Comparison of ENCODE assay signal across 8 cellular contexts in the genomic region with DNA sequence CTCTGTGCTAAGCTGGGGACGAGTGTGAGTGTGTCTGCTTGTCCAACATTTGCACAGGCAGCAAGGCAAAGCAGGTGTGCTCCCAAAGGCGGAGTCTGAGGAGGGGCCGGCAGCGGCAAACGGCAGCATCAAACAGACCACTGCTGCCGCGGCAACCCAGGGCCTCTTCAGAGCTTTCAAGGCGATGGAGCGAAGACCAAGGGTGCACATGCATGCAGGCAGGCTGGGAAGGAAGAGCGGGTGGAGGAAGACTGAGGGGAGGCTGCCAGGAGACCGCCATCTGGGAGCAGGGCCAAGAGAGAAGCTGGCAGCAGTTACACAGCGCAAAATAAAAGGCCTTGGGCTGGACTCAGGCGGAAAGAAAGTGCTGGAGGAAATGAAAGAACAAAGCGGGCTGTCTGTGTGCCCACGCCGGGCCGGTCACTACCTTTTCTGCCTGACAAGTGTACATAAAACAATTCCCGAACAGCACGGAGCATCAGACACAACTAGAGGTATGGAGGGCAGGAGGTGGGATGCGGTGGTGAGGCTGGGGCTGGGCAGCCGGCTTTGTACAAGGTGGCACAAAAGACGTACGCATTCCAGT. TPM values are rescaled to one million over a fixed set of nuclear protein-coding genes. Genes with fewer than 3 reads are reported as not detected.
DNase-seq lines count a peak whose midpoint lies in the region; ATAC-seq and TF ChIP-seq lines count a peak whose summit lies in the region.
"Had no signal": no experiment of that assay in that cellular context is flagged by ENCODE, and none has a peak within 500 bp of the region (broad histone marks: within the 10 kb centered on the region; RNA-seq: fewer than 3 reads in every experiment).

No MANE protein-coding gene starts in this region.

- H3K36me3 ChIP-seq in Loucy (ENCODE audit: insufficient read depth, low read length) (peaks cover 28% of the 10 kb centered on the region; the same call in 1 of the 2 replicates), heart left ventricle (peaks cover 0 to 93% (median 79%) of the 10 kb centered on the region in 9 donors), skeletal muscle satellite cell (ENCODE audit: insufficient read depth, low read length) (peaks cover 59% of the 10 kb centered on the region), HAP-1 (replicated peaks) (peaks cover 38% of the 10 kb centered on the region)

- H3K4me3 Mint-ChIP-seq in activated CD8-positive, alpha-beta T cell treated with anti-CD3 and anti-CD28 coated beads for 36 hours = no peak overlapping the region

- peaks cover 20% of the 10 kb centered on the region for H3K36me3 Mint-ChIP-seq in activated CD8-positive, alpha-beta T cell treated with anti-CD3 and anti-CD28 coated beads for 36 hours (ENCODE audit: low read depth)
- H3K36me3 Mint-ChIP-seq: IgD-negative memory B cell had no signal

- in situ Hi-C loops in HAP-1 (cut with MboI; ENCODE audit: low sequenced_read_pairs) = no loop called here

- TF ChIP-seq CTCF in Loucy (conservative IDR thresholded peaks at IDR 0.05; ENCODE audit: low read length) (no peak), heart left ventricle (IDR thresholded peaks at IDR 0.05) (no peak)
- TF ChIP-seq CTCF in activated CD8-positive, alpha-beta T cell treated with anti-CD3 and anti-CD28 coated beads for 36 hours (IDR thresholded peaks at IDR 0.05) = no peak

- ATAC-seq in activated CD8-positive, alpha-beta T cell treated with anti-CD3 and anti-CD28 coated beads for 36 hours = no peak
- ATAC-seq in heart left ventricle (peak; percentile 21 to 55 (median 36)), GM21526 (IDR thresholded peaks at IDR 0.05; ENCODE audit: low FRiP score, unreplicated experiment) (no peak)

- H3K4me1 Mint-ChIP-seq in activated CD8-positive, alpha-beta T cell treated with anti-CD3 and anti-CD28 coated beads for 36 hours (ENCODE audit: low read depth) = peaks cover 11% of the 10 kb centered on the region

- H3K9ac ChIP-seq in Loucy (ENCODE audit: low read depth, low read length, poor library complexity, severe bottlenecking) = no peak overlapping the region
- H3K9ac ChIP-seq in skeletal muscle satellite cell (ENCODE audit: low read depth, low read length) = peak overlapping the region; percentile 5

- H3K4me3 ChIP-seq in Loucy (ENCODE audit: low read length, poor library complexity, severe bottlenecking) = no peak overlapping the region
- no peak overlapping the region for H3K4me3 ChIP-seq in heart left ventricle
- H3K4me3 ChIP-seq in skeletal muscle satellite cell (ENCODE audit: low read length) = peak overlapping the region; percentile 9
- no peak overlapping the region for H3K4me3 ChIP-seq in HAP-1

- no peaks in the 10 kb centered on the region for H3K27me3 ChIP-seq in Loucy (ENCODE audit: insufficient read depth, low read length, poor library complexity, severe bottlenecking)
- H3K27me3 ChIP-seq in heart left ventricle = no peaks in the 10 kb centered on the region
- no peaks in the 10 kb centered on the region for H3K27me3 ChIP-seq in skeletal muscle satellite cell (ENCODE audit: control insufficient read depth, insufficient read depth, low read length)
- no peaks in the 10 kb centered on the region for H3K27me3 ChIP-seq in HAP-1 (ENCODE audit: low read depth)

- no peak overlapping the region for H2AFZ ChIP-seq in Loucy (ENCODE audit: low read length)

- CTCF ChIA-PET in activated CD8-positive, alpha-beta T cell treated with anti-CD3 and anti-CD28 coated beads for 36 hours (lab: Charles Lee) = interaction anchor here (1.1 to 1.2 kb wide), 2 partner anchors 117 to 210 kb away, joined by 3 read pairs; no protein-coding TSS in a partner anchor

- TF ChIP-seq POLR2A in heart left ventricle (IDR thresholded peaks at IDR 0.05) = no peak

- no peaks in the 10 kb centered on the region for H3K27me3 Mint-ChIP-seq in activated CD8-positive, alpha-beta T cell treated with anti-CD3 and anti-CD28 coated beads for 36 hours
- H3K27me3 Mint-ChIP-seq: IgD-negative memory B cell had no signal

- H4K20me1 ChIP-seq in Loucy (ENCODE audit: insufficient read depth, low read length, poor library complexity, severe bottlenecking) = no peaks in the 10 kb centered on the region

- DNase-seq in activated CD8-positive, alpha-beta T cell treated with anti-CD3 and anti-CD28 coated beads for 36 hours = no peak
- DNase-seq in heart left ventricle (peak in 4 of 5 donors; percentile 68 to 82 (median 74)), mesenteric fat pad (ENCODE audit: low spot score) (no peak), HAP-1 (ENCODE audit: low spot score in 2 of 2) (no peak)

- no peaks in the 10 kb centered on the region for H3K79me2 ChIP-seq in Loucy (ENCODE audit: insufficient read depth, low read length)

- peak overlapping the region; percentile 5 for H3K4me2 ChIP-seq in Loucy (ENCODE audit: low read depth, low read length, poor library complexity, severe bottlenecking)
- H3K4me2 ChIP-seq in skeletal muscle satellite cell (ENCODE audit: low read length) = peak overlapping the region; percentile 62

- H3K27ac Mint-ChIP-seq in activated CD8-positive, alpha-beta T cell treated with anti-CD3 and anti-CD28 coated beads for 36 hours = peak overlapping the region; percentile 6

- 25 to 39% (median 35%) methylated on average over 22 to 23 of the region's 23 CpGs for WGBS in heart left ventricle, 4 donors

- POLR2A ChIA-PET in activated CD8-positive, alpha-beta T cell treated with anti-CD3 and anti-CD28 coated beads for 36 hours (lab: Charles Lee) = interaction anchor here (2.1 kb wide), 1 partner anchor 9 kb away, joined by 6 read pairs; the partner anchor contains the start of gene TIMM22

- peak overlapping the region; percentile 43 to 89 (median 78) for H3K27ac ChIP-seq in heart left ventricle

- intact Hi-C loops in activated CD8-positive, alpha-beta T cell treated with anti-CD3 and anti-CD28 coated beads for 36 hours (cut with micrococcal nuclease) = no loop called here
- intact Hi-C loops in heart left ventricle (cut with DNase I) = loop anchor here in 5 of 10 donors (2.0 to 5.0 kb wide), 6 partner anchors 17 to 52 kb away; no protein-coding TSS in a partner anchor

- H3K9me2 ChIP-seq in Loucy (replicated peaks; ENCODE audit: low read depth, low read length) = no peaks in the 10 kb centered on the region

- no peaks in the 10 kb centered on the region for H3K9me3 Mint-ChIP-seq in activated CD8-positive, alpha-beta T cell treated with anti-CD3 and anti-CD28 coated beads for 36 hours
- H3K9me3 Mint-ChIP-seq: IgD-negative memory B cell had no signal

- H3K4me1 ChIP-seq in Loucy (ENCODE audit: insufficient read depth, low read length, poor library complexity, severe bottlenecking) (peaks cover 4% of the 10 kb centered on the region), heart left ventricle (peaks cover 16 to 95% (median 79%) of the 10 kb centered on the region in 12 donors), skeletal muscle satellite cell (ENCODE audit: control insufficient read depth, insufficient read depth, low read length) (peaks cover 56% of the 10 kb centered on the region), HAP-1 (no peaks in the 10 kb centered on the region)

- no peaks in the 10 kb centered on the region for H3K9me3 ChIP-seq in Loucy (ENCODE audit: insufficient read depth, low read depth, low read length)
- no peaks in the 10 kb centered on the region for H3K9me3 ChIP-seq in heart left ventricle
- no peaks in the 10 kb centered on the region for H3K9me3 ChIP-seq in skeletal muscle satellite cell (replicated peaks; ENCODE audit: low read length)
- no peaks in the 10 kb centered on the region for H3K9me3 ChIP-seq in HAP-1

- no peaks in the 10 kb centered on the region for H3F3A ChIP-seq in Loucy (ENCODE audit: low read depth)

RNA-seq across cellular contexts. Expression of gene TIMM22, which starts 8.5 kb away (rescaled TPM):
- 10 to 100 TPM in 1 of 2 experiments, 1 to 10 TPM in 1; 8.8 to 10.2 TPM for total RNA-seq in activated CD8-positive, alpha-beta T cell treated with anti-CD3 and anti-CD28 coated beads for 36 hours
- 10 to 100 TPM; 12.5 to 20.4 (median 16.5) TPM for total RNA-seq in heart left ventricle
- 10 to 100 TPM; 16.0 to 19.8 TPM for polyA plus RNA-seq in heart left ventricle
- 17.2 and 17.5 TPM in 2 replicates for total RNA-seq in skeletal muscle satellite cell (2012; rRNA removed)
- total RNA-seq in mesenteric fat pad = 11.3 TPM

RNA-seq across cellular contexts. Expression of gene NXN, which starts 25.9 kb away (rescaled TPM):
- total RNA-seq in activated CD8-positive, alpha-beta T cell treated with anti-CD3 and anti-CD28 coated beads for 36 hours = 1 to 10 TPM; 1.2 to 1.4 TPM
- total RNA-seq in heart left ventricle (10 to 100 TPM in 8 of 9 donors, 1 to 10 TPM in 1; 8.9 to 20.3 (median 15.8) TPM), mesenteric fat pad (20.7 TPM)
- 10 to 100 TPM in 1 of 2 donors, 1 to 10 TPM in 1; 8.6 to 14.1 TPM for polyA plus RNA-seq in heart left ventricle
- total RNA-seq in skeletal muscle satellite cell (2012; rRNA removed) = 1.0 and 3.3 TPM in 2 replicates

Comparison
In these comparisons a context has a peak if more than half of its experiments do, and no peak if none do; other contexts are left out.
1. ATAC-seq: peak in heart left ventricle (4 of 4); none in activated CD8-positive, alpha-beta T cell treated with anti-CD3 and anti-CD28 coated beads for 36 hours (single experiment) and GM21526 (single experiment).
2. DNase-seq: peak in heart left ventricle (4 of 5); none in activated CD8-positive, alpha-beta T cell treated with anti-CD3 and anti-CD28 coated beads for 36 hours (single experiment), mesenteric fat pad (single experiment) and HAP-1 (0 of 2).